ENCODE assay signal across 16 cellular contexts in genomic region chr5:133466551-133467324, GRCh38.
"Had no signal": no experiment of that assay in that cellular context is flagged by ENCODE, and none has a peak within 500 bp of the region (broad histone marks: within the 10 kb centered on the region; RNA-seq: fewer than 3 reads in every experiment).

No MANE protein-coding gene starts in this region.

- H3K9me3 ChIP-seq: breast epithelium, heart right ventricle, SK-N-SH, tibial artery had no signal

- H3K36me3 Mint-ChIP-seq: activated naive CD8-positive, alpha-beta T cell treated with anti-CD3 and anti-CD28 coated beads, Interleukin-2, amount 10 ng/mL, durations not matched to agents 7 days and 5 days; memory B cell; WTC11 had no signal

- H3K27me3 ChIP-seq: breast epithelium had no signal

- DNase-seq: activated CD4-positive, alpha-beta T cell treated with anti-CD3 and anti-CD28 coated beads, Interleukin-2, amount 10 ng/mL, durations not matched to agents 7 days and 5 days; activated gamma-delta T cell; activated naive CD8-positive, alpha-beta T cell treated with anti-CD3 and anti-CD28 coated beads, Interleukin-2, amount 10 ng/mL, durations not matched to agents 7 days and 5 days; activated T-cell treated with anti-CD3 and anti-CD28 coated beads, Interleukin-2, amount 50 U/mL, for 1 hour; anterior cingulate cortex; foreskin melanocyte; heart right ventricle; SK-N-SH; stimulated activated CD4-positive, alpha-beta T cell treated with anti-CD3 and anti-CD28 coated beads, Interleukin-4, amount 100 ng/mL, for 4 hours had no signal

- H3K36me3 ChIP-seq: breast epithelium, heart right ventricle, tibial artery had no signal

- H3K4me1 ChIP-seq: breast epithelium, tibial artery had no signal

- H3K27ac ChIP-seq: breast epithelium, heart right ventricle, tibial artery had no signal

- H3K9ac ChIP-seq: SK-N-SH had no signal

- H3K4me3 Mint-ChIP-seq: activated CD4-positive, alpha-beta T cell treated with anti-CD3 and anti-CD28 coated beads, Interleukin-2, amount 10 ng/mL, durations not matched to agents 7 days and 5 days; activated naive CD8-positive, alpha-beta T cell treated with anti-CD3 and anti-CD28 coated beads, Interleukin-2, amount 10 ng/mL, durations not matched to agents 7 days and 5 days; memory B cell; WTC11 had no signal

- H3K9me3 Mint-ChIP-seq: activated CD4-positive, alpha-beta T cell treated with anti-CD3 and anti-CD28 coated beads, Interleukin-2, amount 10 ng/mL, durations not matched to agents 7 days and 5 days; activated naive CD8-positive, alpha-beta T cell treated with anti-CD3 and anti-CD28 coated beads, Interleukin-2, amount 10 ng/mL, durations not matched to agents 7 days and 5 days; memory B cell; WTC11 had no signal

- ATAC-seq: left lobe of liver had no signal

- H3K4me1 Mint-ChIP-seq: memory B cell had no signal

- H3K27me3 Mint-ChIP-seq: activated CD4-positive, alpha-beta T cell treated with anti-CD3 and anti-CD28 coated beads, Interleukin-2, amount 10 ng/mL, durations not matched to agents 7 days and 5 days; activated naive CD8-positive, alpha-beta T cell treated with anti-CD3 and anti-CD28 coated beads, Interleukin-2, amount 10 ng/mL, durations not matched to agents 7 days and 5 days had no signal

- H3K27ac Mint-ChIP-seq: activated CD4-positive, alpha-beta T cell treated with anti-CD3 and anti-CD28 coated beads, Interleukin-2, amount 10 ng/mL, durations not matched to agents 7 days and 5 days; activated naive CD8-positive, alpha-beta T cell treated with anti-CD3 and anti-CD28 coated beads, Interleukin-2, amount 10 ng/mL, durations not matched to agents 7 days and 5 days; memory B cell; WTC11 had no signal

- H3K4me3 ChIP-seq: breast epithelium, heart right ventricle, tibial artery had no signal

- FAIRE-seq: endothelial cell of umbilical vein, islet of Langerhans had no signal

- H3K4me2 ChIP-seq: SK-N-SH had no signal
